Comparison of ENCODE assay signal across 17 cellular contexts in the genomic region with DNA sequence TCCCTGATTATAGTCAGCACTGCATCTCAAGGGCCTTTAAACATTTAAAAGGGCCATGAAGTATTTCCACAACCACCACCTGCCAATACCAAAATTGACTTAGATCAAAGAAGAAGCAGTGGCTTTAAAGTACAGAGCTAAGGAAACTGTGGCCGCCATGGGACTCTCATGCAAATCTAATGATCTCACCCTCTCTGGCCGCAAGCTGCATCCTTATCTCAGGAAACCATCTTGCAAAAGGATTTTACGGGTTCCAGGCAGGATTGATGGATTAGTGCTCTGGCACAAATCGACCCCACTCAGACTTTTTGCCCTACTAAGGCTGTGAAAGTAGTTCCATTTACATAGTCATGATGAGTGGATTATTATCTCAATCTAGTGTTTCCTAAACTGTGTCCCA. TPM values are rescaled to one million over a fixed set of nuclear protein-coding genes. Genes with fewer than 3 reads are reported as not detected.
A peak's percentile ranks its signal among the peaks of the same experiment; 100 is the strongest.
DNase-seq lines count a peak whose midpoint lies in the region; ATAC-seq and TF ChIP-seq lines count a peak whose summit lies in the region.
"Had no signal": no experiment of that assay in that cellular context is flagged by ENCODE, and none has a peak within 500 bp of the region (broad histone marks: within the 10 kb centered on the region; RNA-seq: fewer than 3 reads in every experiment).

No MANE protein-coding gene starts in this region.

- H3K27me3 Mint-ChIP-seq in activated CD4-positive, alpha-beta T cell treated with anti-CD3 and anti-CD28 coated beads, Interleukin-2, amount 10 ng/mL, durations not matched to agents 7 days and 5 days = no peaks in the 10 kb centered on the region
- H3K27me3 Mint-ChIP-seq in endothelial cell (ENCODE audit: unreplicated experiment) (peaks cover 7% of the 10 kb centered on the region), chondrocyte (ENCODE audit: low read depth) (no peaks in the 10 kb centered on the region)

- H4K20me1 ChIP-seq in OCI-LY7 (ENCODE audit: insufficient read depth, low read length) (no peaks in the 10 kb centered on the region), PC-9 (ENCODE audit: insufficient read depth) (no peaks in the 10 kb centered on the region)

- DNase-seq in activated CD4-positive, alpha-beta T cell treated with anti-CD3 and anti-CD28 coated beads, Interleukin-2, amount 10 ng/mL, durations not matched to agents 7 days and 5 days = peak; percentile 40
- DNase-seq in activated CD4-positive, alpha-beta T cell treated with anti-CD3 and anti-CD28 coated beads for 1 hour = no peak
- DNase-seq in OCI-LY7 (ENCODE audit: low spot score) (no peak), endothelial cell (ENCODE audit: low spot score) (peak; percentile 50), upper lobe of right lung (no peak), PC-9 (no peak), chondrocyte (ENCODE audit: low spot score) (no peak)
- DNase-seq: activated naive CD4-positive, alpha-beta T cell treated with Interleukin-2 at 50 U/mL for 16 hours; brain microvascular endothelial cell; NCI-H2081 treated with DMSO at 0.1 percent for 48 hours; NCI-H774; transverse colon had no signal

- H3K9me3 Mint-ChIP-seq in activated CD4-positive, alpha-beta T cell treated with anti-CD3 and anti-CD28 coated beads, Interleukin-2, amount 10 ng/mL, durations not matched to agents 7 days and 5 days = no peaks in the 10 kb centered on the region
- H3K9me3 Mint-ChIP-seq in endothelial cell (ENCODE audit: unreplicated experiment) = no peaks in the 10 kb centered on the region
- H3K9me3 Mint-ChIP-seq in chondrocyte (ENCODE audit: low read depth) = peaks cover 2% of the 10 kb centered on the region
- H3K9me3 Mint-ChIP-seq: GM23338 had no signal

- no peak overlapping the region for H3K4me3 ChIP-seq in OCI-LY7 (ENCODE audit: low read depth, low read length, poor library complexity, severe bottlenecking)
- H3K4me3 ChIP-seq in upper lobe of right lung = no peak overlapping the region
- H3K4me3 ChIP-seq in PC-9 = no peak overlapping the region
- H3K4me3 ChIP-seq: A549, GM23338, transverse colon had no signal

- H3K79me2 ChIP-seq in OCI-LY7 (ENCODE audit: insufficient read depth, low read depth, low read length) (no peaks in the 10 kb centered on the region), PC-9 (ENCODE audit: low read depth) (no peaks in the 10 kb centered on the region)

- no peaks in the 10 kb centered on the region for H3K36me3 Mint-ChIP-seq in activated CD4-positive, alpha-beta T cell treated with anti-CD3 and anti-CD28 coated beads, Interleukin-2, amount 10 ng/mL, durations not matched to agents 7 days and 5 days (ENCODE audit: low read depth)
- H3K36me3 Mint-ChIP-seq in endothelial cell (ENCODE audit: low read depth, unreplicated experiment) (peaks cover 3% of the 10 kb centered on the region), chondrocyte (ENCODE audit: low read depth) (peaks cover 7% of the 10 kb centered on the region)

- 0 out of 2 replicates have a peak overlapping the region, but pooled peaks have one; percentile 9 for H3K4me2 ChIP-seq in OCI-LY7 (ENCODE audit: low read length)
- no peak overlapping the region for H3K4me2 ChIP-seq in PC-9
- H3K4me2 ChIP-seq: A549, GM23338 had no signal

- no peak overlapping the region for H2AFZ ChIP-seq in OCI-LY7 (ENCODE audit: low read length)
- H2AFZ ChIP-seq in PC-9 = no peak overlapping the region
- H2AFZ ChIP-seq: GM23338 had no signal

- intact Hi-C loops in OCI-LY7 (cut with micrococcal nuclease; ENCODE audit: unreplicated experiment) = no loop called here
- intact Hi-C loops in upper lobe of right lung (cut with DNase I) = no loop called here
- intact Hi-C loops in PC-9 (cut with micrococcal nuclease; ENCODE audit: unreplicated experiment) = no loop called here

- H3K27me3 ChIP-seq in upper lobe of right lung (no peaks in the 10 kb centered on the region), PC-9 (ENCODE audit: insufficient read depth, low read depth) (no peaks in the 10 kb centered on the region)
- H3K27me3 ChIP-seq: brain microvascular endothelial cell, transverse colon had no signal

- H3K9me3 ChIP-seq in OCI-LY7 (ENCODE audit: low read length) (no peaks in the 10 kb centered on the region), upper lobe of right lung (no peaks in the 10 kb centered on the region), PC-9 (ENCODE audit: insufficient read depth, low read depth) (no peaks in the 10 kb centered on the region)
- H3K9me3 ChIP-seq: A549, transverse colon had no signal

- no peaks in the 10 kb centered on the region for H3F3A ChIP-seq in PC-9 (ENCODE audit: insufficient read depth, low read depth)

- H3K4me1 Mint-ChIP-seq in activated CD4-positive, alpha-beta T cell treated with anti-CD3 and anti-CD28 coated beads, Interleukin-2, amount 10 ng/mL, durations not matched to agents 7 days and 5 days = peaks cover 8% of the 10 kb centered on the region
- peaks cover 61% of the 10 kb centered on the region for H3K4me1 Mint-ChIP-seq in endothelial cell (ENCODE audit: unreplicated experiment)
- H3K4me1 Mint-ChIP-seq in chondrocyte (ENCODE audit: low read depth) = no peaks in the 10 kb centered on the region
- H3K4me1 Mint-ChIP-seq: stimulated activated effector memory CD8-positive, alpha-beta T cell treated with anti-CD3 and anti-CD28 coated beads, Interleukin-12 subunit alpha, Interleukin-12 subunit beta, amount 100 ng/mL, for 72 hours had no signal

- CTCF ChIA-PET in activated CD4-positive, alpha-beta T cell treated with anti-CD3 and anti-CD28 coated beads, Interleukin-2, amount 10 ng/mL, durations not matched to agents 7 days and 5 days (lab: Charles Lee) = no interaction called here
- CTCF ChIA-PET in OCI-LY7 (lab: Charles Lee; ENCODE audit: unreplicated experiment) (no interaction called here), PC-9 (lab: Charles Lee) (no interaction called here)

- POLR2A ChIA-PET in activated CD4-positive, alpha-beta T cell treated with anti-CD3 and anti-CD28 coated beads, Interleukin-2, amount 10 ng/mL, durations not matched to agents 7 days and 5 days (lab: Charles Lee) = no interaction called here
- POLR2A ChIA-PET in OCI-LY7 (lab: Charles Lee) (interaction anchor here (0.7 kb wide), 1 partner anchor 734 kb away, joined by 3 read pairs; no protein-coding TSS in a partner anchor), PC-9 (lab: Charles Lee; ENCODE audit: unreplicated experiment) (no interaction called here)

- no peak overlapping the region for H3K27ac Mint-ChIP-seq in activated CD4-positive, alpha-beta T cell treated with anti-CD3 and anti-CD28 coated beads, Interleukin-2, amount 10 ng/mL, durations not matched to agents 7 days and 5 days
- H3K27ac Mint-ChIP-seq in endothelial cell (ENCODE audit: unreplicated experiment) (peak overlapping the region; percentile 98), chondrocyte (ENCODE audit: unreplicated experiment) (no peak overlapping the region)
- H3K27ac Mint-ChIP-seq: GM23338; stimulated activated effector memory CD8-positive, alpha-beta T cell treated with anti-CD3 and anti-CD28 coated beads, Interleukin-12 subunit alpha, Interleukin-12 subunit beta, amount 100 ng/mL, for 72 hours had no signal

- BruUV-seq in OCI-LY7 (replicated peaks; lab: Mats Ljungman, UMichigan) (no TSS peak), PC-9 (replicated peaks; lab: Mats Ljungman, UMichigan) (no TSS peak)

- H3K9me2 ChIP-seq in OCI-LY7 (ENCODE audit: insufficient read depth, low read length) (no peaks in the 10 kb centered on the region), PC-9 (ENCODE audit: insufficient read depth) (no peaks in the 10 kb centered on the region)

- H3K4me1 ChIP-seq in OCI-LY7 (ENCODE audit: insufficient read depth, low read length, poor library complexity, severe bottlenecking) (no peaks in the 10 kb centered on the region), upper lobe of right lung (peaks cover 5% of the 10 kb centered on the region), PC-9 (replicated peaks; ENCODE audit: insufficient read depth) (no peaks in the 10 kb centered on the region)
- H3K4me1 ChIP-seq: A549, transverse colon had no signal

- H3K4me3 Mint-ChIP-seq in activated CD4-positive, alpha-beta T cell treated with anti-CD3 and anti-CD28 coated beads, Interleukin-2, amount 10 ng/mL, durations not matched to agents 7 days and 5 days = no peak overlapping the region
- H3K4me3 Mint-ChIP-seq in endothelial cell (ENCODE audit: unreplicated experiment) (peak overlapping the region; percentile 65), chondrocyte (ENCODE audit: unreplicated experiment) (no peak overlapping the region)
- H3K4me3 Mint-ChIP-seq: GM23338; stimulated activated effector memory CD8-positive, alpha-beta T cell treated with anti-CD3 and anti-CD28 coated beads, Interleukin-12 subunit alpha, Interleukin-12 subunit beta, amount 100 ng/mL, for 72 hours had no signal

- H3K36me3 ChIP-seq in OCI-LY7 (ENCODE audit: insufficient read depth, low read length) (no peaks in the 10 kb centered on the region), upper lobe of right lung (no peaks in the 10 kb centered on the region), PC-9 (ENCODE audit: low read depth) (no peaks in the 10 kb centered on the region)
- H3K36me3 ChIP-seq: brain microvascular endothelial cell, transverse colon had no signal

- no peak overlapping the region for H3K27ac ChIP-seq in OCI-LY7 (ENCODE audit: low read depth, low read length, poor library complexity, severe bottlenecking)
- peak overlapping the region; percentile 51 for H3K27ac ChIP-seq in upper lobe of right lung
- H3K27ac ChIP-seq in PC-9 = no peak overlapping the region
- H3K27ac ChIP-seq: A549, brain microvascular endothelial cell, transverse colon had no signal

- TF ChIP-seq CTCF in OCI-LY7 (conservative IDR thresholded peaks at IDR 0.05; ENCODE audit: low read length) (no peak), endothelial cell (IDR thresholded peaks at IDR 0.05; ENCODE audit: unreplicated experiment) (no peak), upper lobe of right lung (IDR thresholded peaks at IDR 0.05) (no peak), PC-9 (conservative IDR thresholded peaks at IDR 0.05) (no peak), chondrocyte (IDR thresholded peaks at IDR 0.05) (no peak)

- ATAC-seq in upper lobe of right lung (no peak), HG03280 (IDR thresholded peaks at IDR 0.05; ENCODE audit: unreplicated experiment) (no peak)
- ATAC-seq: A549; GM23338; sciatic nerve; stimulated activated effector memory CD8-positive, alpha-beta T cell treated with anti-CD3 and anti-CD28 coated beads, Interleukin-12 subunit alpha, Interleukin-12 subunit beta, amount 100 ng/mL, for 72 hours had no signal

RNA-seq across cellular contexts. Expression of a gene that starts 22.6 kb away (rescaled TPM):
- 1 to 10 TPM; 1.5 to 2.7 TPM for total RNA-seq in activated CD4-positive, alpha-beta T cell treated with anti-CD3 and anti-CD28 coated beads, Interleukin-2, amount 10 ng/mL, durations not matched to agents 7 days and 5 days
- 0.31 and 1.7 TPM in 2 replicates for total RNA-seq in OCI-LY7 (2014; rRNA removed; shearing (Covaris generic))
- 6.2 and 7.1 TPM in 2 replicates for total RNA-seq in OCI-LY7 (2022)
- 11.7 TPM for total RNA-seq in endothelial cell (ENCODE audit: unreplicated experiment)
- total RNA-seq in upper lobe of right lung = 9.0 TPM
- total RNA-seq in PC-9 (2021) = 11.0 and 17.9 TPM in 2 replicates
- 6.2 to 9.1 TPM (median 7.1 TPM) in 3 replicates for total RNA-seq in chondrocyte

Comparison
In these comparisons a context has a peak if more than half of its experiments do, and no peak if none do; other contexts are left out.
1. DNase-seq: peak in activated CD4-positive, alpha-beta T cell treated with anti-CD3 and anti-CD28 coated beads, Interleukin-2, amount 10 ng/mL, durations not matched to agents 7 days and 5 days (single experiment) and endothelial cell (single experiment); none in activated CD4-positive, alpha-beta T cell treated with anti-CD3 and anti-CD28 coated beads for 1 hour (single experiment), OCI-LY7 (single experiment), upper lobe of right lung (single experiment), PC-9 (0 of 2) and chondrocyte (single experiment).